In genomic region chr5:179731791-179732411, GRCh38 we compare ENCODE assay signal across 8 cellular contexts. TPM values are rescaled to one million over a fixed set of nuclear protein-coding genes. Genes with fewer than 3 reads are reported as not detected.
DNase-seq lines count a peak whose midpoint lies in the region; ATAC-seq and TF ChIP-seq lines count a peak whose summit lies in the region.

No MANE protein-coding gene starts in this region.

- H3K27ac ChIP-seq in heart right ventricle (peak overlapping the region in 9 of 10 donors; percentile 46 to 98 (median 93)), skeletal muscle tissue (ENCODE audit: low read depth, low read length) (peak overlapping the region; percentile 85)

- intact Hi-C loops in heart right ventricle (cut with DNase I): loop anchor here in 5 of 10 donors (1.0 to 5.0 kb wide), 4 partner anchors 33 to 35 kb away; partner anchors contain the start of gene CANX (in 4 of the 5)

- ATAC-seq in activated T-helper 17 cell treated with anti-CD3 and anti-CD28 coated beads, Interleukin-2, amount 50 U/mL, for 72 hours (replicated peaks): peak; percentile 59
- ATAC-seq in heart right ventricle: peak in 4 of 8 donors; percentile 2 to 13 (median 6)

- no peaks in the 10 kb centered on the region for H3K27me3 Mint-ChIP-seq in activated T-helper 17 cell treated with anti-CD3 and anti-CD28 coated beads, Interleukin-2, amount 50 U/mL, for 72 hours

- peaks cover 22% of the 10 kb centered on the region for H3K36me3 ChIP-seq in H7 (replicated peaks; ENCODE audit: control insufficient read depth, insufficient read depth, low read length)
- peaks cover 0 to 56% (median 31%) of the 10 kb centered on the region in 9 donors for H3K36me3 ChIP-seq in heart right ventricle
- H3K36me3 ChIP-seq in skeletal muscle tissue (ENCODE audit: control insufficient read depth in 3 of 3, insufficient read depth in 3 of 3, low read length in 3 of 3): peaks cover 20 to 27% (median 26%) of the 10 kb centered on the region in 3 donors

- peak overlapping the region; percentile 51 to 85 (median 70) for H3K9ac ChIP-seq in skeletal muscle tissue (ENCODE audit: low read depth in 1 of 3, low read length in 3 of 3)

- peaks cover 13% of the 10 kb centered on the region for H3K4me1 Mint-ChIP-seq in activated T-helper 17 cell treated with anti-CD3 and anti-CD28 coated beads, Interleukin-2, amount 50 U/mL, for 72 hours

- peak overlapping the region; percentile 38 for H3K4me3 ChIP-seq in GM12864 (ENCODE audit: low read depth, low read length)
- peak overlapping the region; percentile 10; the same call in 1 of the 2 replicates for H3K4me3 ChIP-seq in H7 (ENCODE audit: insufficient read depth, low read depth, low read length)
- peak overlapping the region in 9 of 10 donors; percentile 67 to 99 (median 75) for H3K4me3 ChIP-seq in heart right ventricle
- H3K4me3 ChIP-seq in skeletal muscle tissue (ENCODE audit: low read length in 3 of 3): peak overlapping the region; percentile 30 to 76 (median 59)

- WGBS in heart right ventricle, 2 donors: 57 to 58% methylated on average over 24 of the region's 24 CpGs

- peak; percentile 47 for DNase-seq in GM12864 (ENCODE audit: low read depth)
- DNase-seq in H7: no peak
- DNase-seq in LHCN-M2 (ENCODE audit: low read depth): peak; percentile 76
- peak; percentile 11 to 32 for DNase-seq in heart right ventricle
- no peak for DNase-seq in cerebellum (ENCODE audit: low spot score)
- DNase-seq in NCI-H1694 treated with DMSO at 0.1 percent for 48 hours (lab: John Stamatoyannopoulos, UW): no peak

- peaks cover 88% of the 10 kb centered on the region for H3K36me3 Mint-ChIP-seq in activated T-helper 17 cell treated with anti-CD3 and anti-CD28 coated beads, Interleukin-2, amount 50 U/mL, for 72 hours (ENCODE audit: low read depth)

- H3K27me3 ChIP-seq in H7 (ENCODE audit: control insufficient read depth, insufficient read depth, low read length) (no peaks in the 10 kb centered on the region), heart right ventricle (no peaks in the 10 kb centered on the region), skeletal muscle tissue (ENCODE audit: control insufficient read depth in 3 of 3, insufficient read depth in 3 of 3, low read length in 3 of 3) (no peaks in the 10 kb centered on the region)

- peak overlapping the region; percentile 96 for H3K4me3 Mint-ChIP-seq in activated T-helper 17 cell treated with anti-CD3 and anti-CD28 coated beads, Interleukin-2, amount 50 U/mL, for 72 hours

- H3K4me1 ChIP-seq in heart right ventricle (peaks cover 8 to 54% (median 39%) of the 10 kb centered on the region in 9 donors), skeletal muscle tissue (ENCODE audit: control insufficient read depth in 3 of 3, insufficient read depth in 3 of 3, low read length in 3 of 3) (peaks cover 10 to 27% (median 21%) of the 10 kb centered on the region in 3 donors)

- H3K9me3 Mint-ChIP-seq in activated T-helper 17 cell treated with anti-CD3 and anti-CD28 coated beads, Interleukin-2, amount 50 U/mL, for 72 hours: no peaks in the 10 kb centered on the region

- H3K9me3 ChIP-seq in heart right ventricle: no peaks in the 10 kb centered on the region
- no peaks in the 10 kb centered on the region for H3K9me3 ChIP-seq in skeletal muscle tissue (ENCODE audit: control insufficient read depth in 3 of 3, low read length in 3 of 3)

- TF ChIP-seq CTCF in GM12864 (IDR thresholded peaks at IDR 0.05; ENCODE audit: low read depth, low read length, missing control alignments): no peak
- no peak for TF ChIP-seq CTCF in heart right ventricle (IDR thresholded peaks at IDR 0.05)

- H3K27ac Mint-ChIP-seq in activated T-helper 17 cell treated with anti-CD3 and anti-CD28 coated beads, Interleukin-2, amount 50 U/mL, for 72 hours: peak overlapping the region; percentile 92

RNA-seq across cellular contexts. Expression of gene MAML1, which starts 0.7 kb away (rescaled TPM):
- total RNA-seq in H7 (2014; rRNA removed; shearing (Covaris generic)): 21.5 and 22.3 TPM in 2 replicates
- 10.0 and 11.7 TPM in 2 replicates for total RNA-seq in LHCN-M2 (2014; rRNA removed)
- polyA plus RNA-seq in LHCN-M2 (2012): 8.2 TPM
- 10 to 100 TPM; 26.7 to 42.4 TPM for total RNA-seq in activated T-helper 17 cell treated with anti-CD3 and anti-CD28 coated beads, Interleukin-2, amount 50 U/mL, for 72 hours
- 10 to 100 TPM in 9 of 10 donors, 1 to 10 TPM in 1; 10.0 to 15.3 (median 12.5) TPM for total RNA-seq in heart right ventricle
- 1 to 10 TPM; 5.5 to 9.4 TPM for polyA plus RNA-seq in heart right ventricle
- total RNA-seq in skeletal muscle tissue: 7.8 TPM
- 22.8 TPM for total RNA-seq in cerebellum

RNA-seq across cellular contexts. Expression of gene CANX, which starts 33.1 kb away (rescaled TPM):
- 263 and 304 TPM in 2 replicates for total RNA-seq in H7 (2014; rRNA removed; shearing (Covaris generic))
- 440 and 478 TPM in 2 replicates for total RNA-seq in LHCN-M2 (2014; rRNA removed)
- 425 TPM for polyA plus RNA-seq in LHCN-M2 (2012)
- total RNA-seq in activated T-helper 17 cell treated with anti-CD3 and anti-CD28 coated beads, Interleukin-2, amount 50 U/mL, for 72 hours: 100 to 1,000 TPM; 605 to 614 TPM
- total RNA-seq in heart right ventricle: 100 to 1,000 TPM; 372 to 659 (median 492) TPM
- 100 to 1,000 TPM in 1 of 2 donors, 10 to 100 TPM in 1; 90.9 to 212 TPM for polyA plus RNA-seq in heart right ventricle
- 259 TPM for total RNA-seq in skeletal muscle tissue
- total RNA-seq in cerebellum: 288 TPM

RNA-seq across cellular contexts. Expression of gene CBY3, which starts 51.1 kb away (rescaled TPM):
- 0.44 TPM in 1 of 2 replicates, not detected in the other for total RNA-seq in H7 (2014; rRNA removed; shearing (Covaris generic))
- total RNA-seq in LHCN-M2 (2014; rRNA removed): not detected in 2 replicates
- 0.21 TPM for polyA plus RNA-seq in LHCN-M2 (2012)
- not detected for total RNA-seq in activated T-helper 17 cell treated with anti-CD3 and anti-CD28 coated beads, Interleukin-2, amount 50 U/mL, for 72 hours
- total RNA-seq in heart right ventricle: not detected
- under 1 TPM in 1 of 2 donors, not detected in 1; 0.06 TPM for polyA plus RNA-seq in heart right ventricle
- total RNA-seq in skeletal muscle tissue: not detected
- 0.64 TPM for total RNA-seq in cerebellum

Comparison
In these comparisons a context has a peak if more than half of its experiments do, and no peak if none do; other contexts are left out.
1. DNase-seq: peak in GM12864 (single experiment), LHCN-M2 (single experiment) and heart right ventricle (2 of 2); none in H7 (single experiment), cerebellum (single experiment) and NCI-H1694 treated with DMSO at 0.1 percent for 48 hours (single experiment).
2. H3K4me3 ChIP-seq: peak in every context shown above with its lines; median percentile 75 in heart right ventricle; 59 in skeletal muscle tissue; 38 in GM12864; 10 in H7.